In genomic region chr11:111474432-111474831, GRCh38 we compare ENCODE assay signal across 34 cellular contexts. TPM values are rescaled to one million over a fixed set of nuclear protein-coding genes. Genes with fewer than 3 reads are reported as not detected.
"Had no signal": no experiment of that assay in that cellular context is flagged by ENCODE, and none has a peak within 500 bp of the region (broad histone marks: within the 10 kb centered on the region; RNA-seq: fewer than 3 reads in every experiment).

No MANE protein-coding gene starts in this region.

- H3K27ac ChIP-seq: heart left ventricle, left ventricle myocardium inferior, pancreas, right atrium auricular region, right lobe of liver, skin epidermis, stomach, testis, thyroid gland, transverse colon, upper lobe of left lung had no signal

- H3K36me3 ChIP-seq: heart left ventricle, left ventricle myocardium inferior, pancreas, right atrium auricular region, right lobe of liver, stomach, thyroid gland, transverse colon, upper lobe of left lung had no signal

- H3K4me3 Mint-ChIP-seq: memory B cell; naive thymus-derived CD4-positive, alpha-beta T cell; nephron; neural crest cell; stimulated activated naive B cell treated with anti-CD40 and anti-IgM and Interleukin-4, amounts not matched to agents 10 μg/mL and 1 μg/mL and 100 μg/mL, for 72 hours had no signal

- H3K27me3 ChIP-seq: heart left ventricle, pancreas, right atrium auricular region, stomach, testis, thyroid gland, transverse colon, upper lobe of left lung had no signal

- FAIRE-seq: pancreas had no signal

- H3K36me3 Mint-ChIP-seq: naive thymus-derived CD4-positive, alpha-beta T cell; stimulated activated naive B cell treated with anti-CD40 and anti-IgM and Interleukin-4, amounts not matched to agents 10 μg/mL and 1 μg/mL and 100 μg/mL, for 72 hours had no signal

- H3K4me3 ChIP-seq: heart left ventricle, left ventricle myocardium inferior, lung, mucosa of descending colon, pancreas, right atrium auricular region, right lobe of liver, skin epidermis, stomach, testis, thyroid gland, transverse colon, upper lobe of left lung had no signal

- H3K9me3 Mint-ChIP-seq: memory B cell had no signal

- DNase-seq: heart left ventricle; left ventricle myocardium inferior; midbrain; mucosa of descending colon; naive thymus-derived CD4-positive, alpha-beta T cell; nucleus accumbens; pancreas; posterior cingulate gyrus; right lobe of liver; stimulated activated CD4-positive, alpha-beta T cell treated with anti-CD3 and anti-CD28 coated beads, Interleukin-12 subunit alpha, Interleukin-12 subunit beta, amount 100 ng/mL, for 4 hours; stimulated activated CD4-positive, alpha-beta T cell treated with anti-CD3 and anti-CD28 coated beads, Interleukin-15, amount 100 ng/mL, for 24 hours; stimulated activated CD4-positive, alpha-beta T cell treated with anti-CD3 and anti-CD28 coated beads, Interleukin-2, amount 100 ng/mL, for 24 hours; stimulated activated CD4-positive, alpha-beta T cell treated with anti-CD3 and anti-CD28 coated beads, Interleukin-4, amount 100 ng/mL, for 1 hour; stimulated activated naive B cell treated with anti-CD40 and anti-IgM and Interleukin-4, amounts not matched to agents 10 μg/mL and 1 μg/mL and 100 μg/mL, for 72 hours; stimulated activated naive CD8-positive, alpha-beta T cell treated with anti-CD3 and anti-CD28 coated beads, Interleukin-15, Interleukin-2, amounts not matched to agents 100 U/mL and 50 U/mL, for 24 hours; stomach; testis; thyroid gland; transverse colon; upper lobe of left lung had no signal

- H3K4me1 ChIP-seq: left ventricle myocardium inferior, pancreas, right atrium auricular region, right lobe of liver, stomach, testis, thyroid gland, transverse colon, upper lobe of left lung had no signal

- H3K27ac Mint-ChIP-seq: memory B cell; naive thymus-derived CD4-positive, alpha-beta T cell; nephron; stimulated activated naive B cell treated with anti-CD40 and anti-IgM and Interleukin-4, amounts not matched to agents 10 μg/mL and 1 μg/mL and 100 μg/mL, for 72 hours had no signal

- H3K9me3 ChIP-seq: left ventricle myocardium inferior, mucosa of descending colon, pancreas, testis, thyroid gland, transverse colon had no signal

- ATAC-seq: heart left ventricle; mucosa of descending colon; naive thymus-derived CD4-positive, alpha-beta T cell; pancreas; right lobe of liver; stimulated activated naive B cell treated with anti-CD40 and anti-IgM and Interleukin-4, amounts not matched to agents 10 μg/mL and 1 μg/mL and 100 μg/mL, for 72 hours; stimulated activated naive CD8-positive, alpha-beta T cell treated with anti-CD3 and anti-CD28 coated beads, Interleukin-15, Interleukin-2, amounts not matched to agents 100 U/mL and 50 U/mL, for 24 hours had no signal

- H3K4me1 Mint-ChIP-seq: memory B cell; neural crest cell; stimulated activated naive B cell treated with anti-CD40 and anti-IgM and Interleukin-4, amounts not matched to agents 10 μg/mL and 1 μg/mL and 100 μg/mL, for 72 hours had no signal

RNA-seq across cellular contexts. Expression of gene BTG4, which starts 37.8 kb away (rescaled TPM):
- total RNA-seq: heart left ventricle; left ventricle myocardium inferior; lower leg skin; mesenteric fat pad; mucosa of descending colon; myocyte; naive thymus-derived CD4-positive, alpha-beta T cell; neural crest cell; osteoblast; pancreas; pulmonary artery endothelial cell; renal cortical epithelial cell; right atrium auricular region; right lobe of liver; stomach; thyroid gland; transverse colon; urinary bladder had no signal
- polyA plus RNA-seq: heart left ventricle; naive thymus-derived CD4-positive, alpha-beta T cell; pancreas; stomach; urinary bladder had no signal

RNA-seq across cellular contexts. Expression of gene HOATZ, which starts 40.1 kb away (rescaled TPM):
- total RNA-seq: heart left ventricle; kidney epithelial cell; left ventricle myocardium inferior; lower leg skin; mesenteric fat pad; mucosa of descending colon; myocyte; naive thymus-derived CD4-positive, alpha-beta T cell; neural crest cell; osteoblast; pancreas; pulmonary artery endothelial cell; renal cortical epithelial cell; right atrium auricular region; right lobe of liver; stomach; thyroid gland; transverse colon; urinary bladder had no signal
- polyA plus RNA-seq: heart left ventricle; naive thymus-derived CD4-positive, alpha-beta T cell; pancreas; urinary bladder had no signal
